ENCODE assay signal across 24 cellular contexts in the genomic region with DNA sequence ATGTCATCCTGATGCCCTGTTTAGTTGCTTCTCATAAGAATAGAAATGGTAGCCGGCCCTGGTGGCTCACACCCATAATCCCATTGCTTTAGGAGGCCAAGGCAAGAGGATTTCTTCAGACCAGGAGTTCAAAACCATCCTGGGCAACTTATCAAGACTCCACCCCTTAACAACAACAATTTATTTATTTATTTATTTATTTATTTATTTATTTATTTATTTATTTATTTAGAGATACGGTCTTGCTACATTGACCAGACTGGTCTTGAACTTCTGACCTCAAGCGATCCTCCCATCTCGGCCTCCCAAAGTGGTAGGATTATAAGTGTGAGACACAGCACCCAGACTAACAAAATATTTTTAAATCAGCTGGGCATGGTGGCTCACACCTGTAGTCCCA. TPM values are rescaled to one million over a fixed set of nuclear protein-coding genes. Genes with fewer than 3 reads are reported as not detected.
DNase-seq lines count a peak whose midpoint lies in the region; ATAC-seq and TF ChIP-seq lines count a peak whose summit lies in the region.
"Had no signal": no experiment of that assay in that cellular context is flagged by ENCODE, and none has a peak within 500 bp of the region (broad histone marks: within the 10 kb centered on the region; RNA-seq: fewer than 3 reads in every experiment).

No MANE protein-coding gene starts in this region.

- H3K9me3 ChIP-seq in heart left ventricle (no peaks in the 10 kb centered on the region), right atrium auricular region (no peaks in the 10 kb centered on the region)
- H3K9me3 ChIP-seq: BE2C; BLaER1 treated with 17β-estradiol and CSF1 and Interleukin-3, amounts not matched to agents 10 nM and 100 nM had no signal

- ATAC-seq in heart left ventricle (no peak), left ventricle myocardium superior (no peak), left cardiac atrium (no peak), GM21447 (IDR thresholded peaks at IDR 0.05; ENCODE audit: unreplicated experiment) (no peak)

- peak overlapping the region in 10 of 12 donors; percentile 39 to 99 (median 93) for H3K27ac ChIP-seq in heart left ventricle
- peak overlapping the region; percentile 88 to 96 for H3K27ac ChIP-seq in right atrium auricular region
- H3K27ac ChIP-seq: 22Rv1; BLaER1 treated with 17β-estradiol and CSF1 and Interleukin-3, amounts not matched to agents 10 nM and 100 nM; GM23248 had no signal

- no peak overlapping the region for H3K4me3 Mint-ChIP-seq in glutamatergic neuron (ENCODE audit: unreplicated experiment)
- H3K4me3 Mint-ChIP-seq: CD4-positive, alpha-beta memory T cell had no signal

- peaks cover 0 to 2% (median 0%) of the 10 kb centered on the region in 9 donors for H3K36me3 ChIP-seq in heart left ventricle
- no peaks in the 10 kb centered on the region for H3K36me3 ChIP-seq in right atrium auricular region
- H3K36me3 ChIP-seq: BE2C; BLaER1 treated with 17β-estradiol and CSF1 and Interleukin-3, amounts not matched to agents 10 nM and 100 nM had no signal

- H3K27me3 ChIP-seq in heart left ventricle (no peaks in the 10 kb centered on the region), right atrium auricular region (no peaks in the 10 kb centered on the region)
- H3K27me3 ChIP-seq: BLaER1 treated with 17β-estradiol and CSF1 and Interleukin-3, amounts not matched to agents 10 nM and 100 nM had no signal

- H3K4me3 ChIP-seq in heart left ventricle (no peak overlapping the region), right atrium auricular region (no peak overlapping the region)
- H3K4me3 ChIP-seq: BLaER1 treated with 17β-estradiol and CSF1 and Interleukin-3, amounts not matched to agents 10 nM and 100 nM; GM23248 had no signal

- peak overlapping the region; percentile 93 for H3K27ac Mint-ChIP-seq in glutamatergic neuron (ENCODE audit: unreplicated experiment)
- H3K27ac Mint-ChIP-seq: CD4-positive, alpha-beta memory T cell had no signal

- H3K4me1 ChIP-seq in heart left ventricle (peaks cover 0 to 27% (median 2%) of the 10 kb centered on the region in 12 donors), right atrium auricular region (peaks cover 0 to 10% of the 10 kb centered on the region in 2 donors)
- H3K4me1 ChIP-seq: BE2C; BLaER1 treated with 17β-estradiol and CSF1 and Interleukin-3, amounts not matched to agents 10 nM and 100 nM had no signal

- no peak for TF ChIP-seq CTCF in heart left ventricle (IDR thresholded peaks at IDR 0.05)
- no peak for TF ChIP-seq CTCF in right atrium auricular region (IDR thresholded peaks at IDR 0.05)
- no peak for TF ChIP-seq CTCF in glutamatergic neuron (IDR thresholded peaks at IDR 0.05; ENCODE audit: partially characterized antibody, unreplicated experiment)

- intact Hi-C loops in heart left ventricle (cut with DNase I) (no loop called here), left ventricle myocardium superior (cut with micrococcal nuclease) (no loop called here), left cardiac atrium (cut with DNase I) (no loop called here)

- DNase-seq in heart left ventricle (no peak), left ventricle myocardium superior (no peak), right atrium auricular region (ENCODE audit: low spot score) (no peak), left cardiac atrium (no peak), glutamatergic neuron (no peak), cerebellar nuclear complex (lab: John Stamatoyannopoulos, UW) (no peak)
- DNase-seq: ACHN; AML-193; BE2C; Calu3; CD4-positive, alpha-beta memory T cell; COR-L47; DMS53; DMS79 treated with DMSO at 0.1 percent for 48 hours; GF-D8; GM23248; HCEC 1CT had no signal

- peaks cover 8% of the 10 kb centered on the region for H3K9me3 Mint-ChIP-seq in glutamatergic neuron (ENCODE audit: unreplicated experiment)

- TF ChIP-seq POLR2A in heart left ventricle (IDR thresholded peaks at IDR 0.05): no peak

- H3K27me3 Mint-ChIP-seq in glutamatergic neuron (ENCODE audit: unreplicated experiment): peaks cover 12% of the 10 kb centered on the region

- peaks cover 5% of the 10 kb centered on the region for H3K36me3 Mint-ChIP-seq in glutamatergic neuron (ENCODE audit: unreplicated experiment)
- H3K36me3 Mint-ChIP-seq: CD4-positive, alpha-beta memory T cell had no signal

- WGBS in heart left ventricle, 4 donors: 90 to 93% (median 91%) methylated on average over 4 of the region's 4 CpGs

- H3K4me1 Mint-ChIP-seq in glutamatergic neuron (ENCODE audit: low read depth, unreplicated experiment): peaks cover 43% of the 10 kb centered on the region
- H3K4me1 Mint-ChIP-seq: CD4-positive, alpha-beta memory T cell had no signal

RNA-seq across cellular contexts. Expression of a gene that starts 4.0 kb away (rescaled TPM):
- not detected for total RNA-seq in heart left ventricle
- not detected for polyA plus RNA-seq in heart left ventricle
- not detected for total RNA-seq in left ventricle myocardium superior
- not detected for total RNA-seq in right atrium auricular region
- total RNA-seq in left cardiac atrium: not detected
- not detected for total RNA-seq in glutamatergic neuron (ENCODE audit: unreplicated experiment)
- total RNA-seq: Calu3; CD4-positive, alpha-beta memory T cell; Daoy; G401; GM23248; H1; H7 had no signal
- polyA plus RNA-seq: CD4-positive, alpha-beta memory T cell; GM23248; H1 had no signal

RNA-seq across cellular contexts. Expression of a gene that starts 41.8 kb away (rescaled TPM):
- total RNA-seq in heart left ventricle: 1,000 to 10,000 TPM in 1 of 9 donors, 100 to 1,000 TPM in 8; 408 to 1,319 (median 822) TPM
- polyA plus RNA-seq in heart left ventricle: 100 to 1,000 TPM in 1 of 2 donors, 10 to 100 TPM in 1; 77.7 to 144 TPM
- 828 TPM for total RNA-seq in left ventricle myocardium superior
- 100 to 1,000 TPM; 392 to 756 TPM for total RNA-seq in right atrium auricular region
- total RNA-seq in left cardiac atrium: 100 to 1,000 TPM; 433 to 446 TPM
- 47.0 TPM for total RNA-seq in glutamatergic neuron (ENCODE audit: unreplicated experiment)
- total RNA-seq: CD4-positive, alpha-beta memory T cell; G401; GM23248 had no signal
- polyA plus RNA-seq: CD4-positive, alpha-beta memory T cell; GM23248 had no signal
